ENCODE assay signal across 18 cellular contexts in genomic region chrX:55030490-55031285, GRCh38. TPM values are rescaled to one million over a fixed set of nuclear protein-coding genes. Genes with fewer than 3 reads are reported as not detected.
A peak's percentile ranks its signal among the peaks of the same experiment; 100 is the strongest.
DNase-seq lines count a peak whose midpoint lies in the region; ATAC-seq and TF ChIP-seq lines count a peak whose summit lies in the region.
"Had no signal": no experiment of that assay in that cellular context is flagged by ENCODE, and none has a peak within 500 bp of the region (broad histone marks: within the 10 kb centered on the region; RNA-seq: fewer than 3 reads in every experiment).

A gene with protein sequence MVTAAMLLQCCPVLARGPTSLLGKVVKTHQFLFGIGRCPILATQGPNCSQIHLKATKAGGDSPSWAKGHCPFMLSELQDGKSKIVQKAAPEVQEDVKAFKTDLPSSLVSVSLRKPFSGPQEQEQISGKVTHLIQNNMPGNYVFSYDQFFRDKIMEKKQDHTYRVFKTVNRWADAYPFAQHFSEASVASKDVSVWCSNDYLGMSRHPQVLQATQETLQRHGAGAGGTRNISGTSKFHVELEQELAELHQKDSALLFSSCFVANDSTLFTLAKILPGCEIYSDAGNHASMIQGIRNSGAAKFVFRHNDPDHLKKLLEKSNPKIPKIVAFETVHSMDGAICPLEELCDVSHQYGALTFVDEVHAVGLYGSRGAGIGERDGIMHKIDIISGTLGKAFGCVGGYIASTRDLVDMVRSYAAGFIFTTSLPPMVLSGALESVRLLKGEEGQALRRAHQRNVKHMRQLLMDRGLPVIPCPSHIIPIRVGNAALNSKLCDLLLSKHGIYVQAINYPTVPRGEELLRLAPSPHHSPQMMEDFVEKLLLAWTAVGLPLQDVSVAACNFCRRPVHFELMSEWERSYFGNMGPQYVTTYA (minus strand): TSS chrX:55030977. CDS start chrX:55026000, 4,977 bp downstream.

- H3K27me3 Mint-ChIP-seq in activated naive CD4-positive, alpha-beta T cell treated with anti-CD3 and anti-CD28 coated beads, Interleukin-2, amount 50 U/mL, for 24 hours: no peaks in the 10 kb centered on the region
- no peaks in the 10 kb centered on the region for H3K27me3 Mint-ChIP-seq in activated naive CD4-positive, alpha-beta T cell treated with anti-CD3 and anti-CD28 coated beads, Interleukin-2, amount 10 ng/mL, durations not matched to agents 7 days and 5 days
- H3K27me3 Mint-ChIP-seq in central memory CD8-positive, alpha-beta T cell: no peaks in the 10 kb centered on the region
- H3K27me3 Mint-ChIP-seq in neural progenitor cell (ENCODE audit: insufficient read depth, low read depth): peaks cover 2% of the 10 kb centered on the region

- no peak within 1 kb of the TSS for H3K9ac ChIP-seq in neural progenitor cell
- H3K9ac ChIP-seq: GM23248 had no signal

- no peaks in the 10 kb centered on the region for H3K36me3 ChIP-seq in neural progenitor cell

- H3K27ac ChIP-seq in neural progenitor cell: peak within 1 kb of the TSS; percentile 12
- H3K27ac ChIP-seq: 22Rv1, GM23248 had no signal

- DNase-seq in activated naive CD4-positive, alpha-beta T cell treated with anti-CD3 and anti-CD28 coated beads, Interleukin-2, amount 10 ng/mL, durations not matched to agents 7 days and 5 days: no peak
- no peak for DNase-seq in central memory CD8-positive, alpha-beta T cell (ENCODE audit: low spot score in 2 of 2)
- DNase-seq in neural progenitor cell (ENCODE audit: low spot score) (no peak), NCI-H226 (no peak), NCI-H2227 treated with DMSO at 0.1 percent for 48 hours (lab: John Stamatoyannopoulos, UW) (no peak), GDM1 (lab: John Stamatoyannopoulos, UW) (no peak), epidermal melanocyte (ENCODE audit: insufficient read length, low spot score) (no peak)
- DNase-seq: Caco-2; CD8-positive, alpha-beta T cell; DND-41; GF-D8; GM23248; H7; IMR-90 had no signal

- no peaks in the 10 kb centered on the region for H3K9me3 ChIP-seq in neural progenitor cell (ENCODE audit: low read depth)
- H3K9me3 ChIP-seq: Caco-2 had no signal

- ATAC-seq in central memory CD8-positive, alpha-beta T cell (replicated peaks; ENCODE audit: extremely low read depth, poor library complexity, severe bottlenecking): no peak
- ATAC-seq: CD8-positive, alpha-beta T cell had no signal

- no peak within 1 kb of the TSS for H3K4me2 ChIP-seq in neural progenitor cell

- H3K36me3 Mint-ChIP-seq in activated naive CD4-positive, alpha-beta T cell treated with anti-CD3 and anti-CD28 coated beads, Interleukin-2, amount 50 U/mL, for 24 hours: peaks cover 3% of the 10 kb centered on the region
- no peaks in the 10 kb centered on the region for H3K36me3 Mint-ChIP-seq in activated naive CD4-positive, alpha-beta T cell treated with anti-CD3 and anti-CD28 coated beads, Interleukin-2, amount 10 ng/mL, durations not matched to agents 7 days and 5 days
- no peaks in the 10 kb centered on the region for H3K36me3 Mint-ChIP-seq in central memory CD8-positive, alpha-beta T cell (ENCODE audit: insufficient read depth)
- no peaks in the 10 kb centered on the region for H3K36me3 Mint-ChIP-seq in neural progenitor cell
- H3K36me3 Mint-ChIP-seq: CD14-positive monocyte; CD8-positive, alpha-beta T cell had no signal

- no peak within 1 kb of the TSS for H3K4me3 Mint-ChIP-seq in activated naive CD4-positive, alpha-beta T cell treated with anti-CD3 and anti-CD28 coated beads, Interleukin-2, amount 50 U/mL, for 24 hours
- no peak within 1 kb of the TSS for H3K4me3 Mint-ChIP-seq in activated naive CD4-positive, alpha-beta T cell treated with anti-CD3 and anti-CD28 coated beads, Interleukin-2, amount 10 ng/mL, durations not matched to agents 7 days and 5 days
- H3K4me3 Mint-ChIP-seq in central memory CD8-positive, alpha-beta T cell: no peak within 1 kb of the TSS
- no peak within 1 kb of the TSS for H3K4me3 Mint-ChIP-seq in neural progenitor cell
- H3K4me3 Mint-ChIP-seq: CD14-positive monocyte; CD8-positive, alpha-beta T cell had no signal

- H4K20me1 ChIP-seq in neural progenitor cell (ENCODE audit: low read depth): no peaks in the 10 kb centered on the region

- no peaks in the 10 kb centered on the region for H3K79me2 ChIP-seq in neural progenitor cell (ENCODE audit: low read depth)

- H3K27ac Mint-ChIP-seq in activated naive CD4-positive, alpha-beta T cell treated with anti-CD3 and anti-CD28 coated beads, Interleukin-2, amount 50 U/mL, for 24 hours: peak within 1 kb of the TSS; percentile 18
- no peak within 1 kb of the TSS for H3K27ac Mint-ChIP-seq in activated naive CD4-positive, alpha-beta T cell treated with anti-CD3 and anti-CD28 coated beads, Interleukin-2, amount 10 ng/mL, durations not matched to agents 7 days and 5 days
- peak within 1 kb of the TSS; percentile 18 for H3K27ac Mint-ChIP-seq in central memory CD8-positive, alpha-beta T cell (ENCODE audit: low read depth)
- no peak within 1 kb of the TSS for H3K27ac Mint-ChIP-seq in neural progenitor cell
- H3K27ac Mint-ChIP-seq: CD14-positive monocyte; CD8-positive, alpha-beta T cell had no signal

- no peaks in the 10 kb centered on the region for H3K27me3 ChIP-seq in neural progenitor cell

- TF ChIP-seq CTCF in neural progenitor cell (IDR thresholded peaks at IDR 0.05): no peak

- H2AFZ ChIP-seq in neural progenitor cell (replicated peaks): no peak within 1 kb of the TSS
- H2AFZ ChIP-seq: GM23248 had no signal

- H3K9me3 Mint-ChIP-seq in activated naive CD4-positive, alpha-beta T cell treated with anti-CD3 and anti-CD28 coated beads, Interleukin-2, amount 50 U/mL, for 24 hours: no peaks in the 10 kb centered on the region
- no peaks in the 10 kb centered on the region for H3K9me3 Mint-ChIP-seq in activated naive CD4-positive, alpha-beta T cell treated with anti-CD3 and anti-CD28 coated beads, Interleukin-2, amount 10 ng/mL, durations not matched to agents 7 days and 5 days
- no peaks in the 10 kb centered on the region for H3K9me3 Mint-ChIP-seq in central memory CD8-positive, alpha-beta T cell
- no peaks in the 10 kb centered on the region for H3K9me3 Mint-ChIP-seq in neural progenitor cell
- H3K9me3 Mint-ChIP-seq: CD8-positive, alpha-beta T cell had no signal

- H3K4me1 ChIP-seq in neural progenitor cell: no peaks in the 10 kb centered on the region
- H3K4me1 ChIP-seq: Caco-2 had no signal

- CTCF ChIA-PET in activated naive CD4-positive, alpha-beta T cell treated with anti-CD3 and anti-CD28 coated beads, Interleukin-2, amount 10 ng/mL, durations not matched to agents 7 days and 5 days (lab: Charles Lee): no interaction called here

- H3F3A ChIP-seq in neural progenitor cell (ENCODE audit: low read depth): no peaks in the 10 kb centered on the region

- no peak within 1 kb of the TSS for H3K4me3 ChIP-seq in neural progenitor cell
- H3K4me3 ChIP-seq: GM23248 had no signal

- peaks cover 10% of the 10 kb centered on the region for H3K4me1 Mint-ChIP-seq in activated naive CD4-positive, alpha-beta T cell treated with anti-CD3 and anti-CD28 coated beads, Interleukin-2, amount 50 U/mL, for 24 hours
- no peaks in the 10 kb centered on the region for H3K4me1 Mint-ChIP-seq in activated naive CD4-positive, alpha-beta T cell treated with anti-CD3 and anti-CD28 coated beads, Interleukin-2, amount 10 ng/mL, durations not matched to agents 7 days and 5 days
- no peaks in the 10 kb centered on the region for H3K4me1 Mint-ChIP-seq in central memory CD8-positive, alpha-beta T cell
- no peaks in the 10 kb centered on the region for H3K4me1 Mint-ChIP-seq in neural progenitor cell
- H3K4me1 Mint-ChIP-seq: CD14-positive monocyte had no signal

RNA-seq across cellular contexts. Expression of the gene that starts here (rescaled TPM):
- total RNA-seq in neural progenitor cell (ENCODE audit: low replicate concordance): 0.31 TPM in 1 of 2 replicates, not detected in the other
- total RNA-seq: A673; Caco-2; CD8-positive, alpha-beta T cell; GM23248; H7; IMR-90 had no signal

Comparison
In these comparisons a context has a peak if more than half of its experiments do, and no peak if none do; other contexts are left out.
1. H3K27ac Mint-ChIP-seq: peak in activated naive CD4-positive, alpha-beta T cell treated with anti-CD3 and anti-CD28 coated beads, Interleukin-2, amount 50 U/mL, for 24 hours (single experiment) and central memory CD8-positive, alpha-beta T cell (single experiment); none in activated naive CD4-positive, alpha-beta T cell treated with anti-CD3 and anti-CD28 coated beads, Interleukin-2, amount 10 ng/mL, durations not matched to agents 7 days and 5 days (single experiment) and neural progenitor cell (single experiment).